16 cellular contexts compared by ENCODE assay signal in the genomic region with DNA sequence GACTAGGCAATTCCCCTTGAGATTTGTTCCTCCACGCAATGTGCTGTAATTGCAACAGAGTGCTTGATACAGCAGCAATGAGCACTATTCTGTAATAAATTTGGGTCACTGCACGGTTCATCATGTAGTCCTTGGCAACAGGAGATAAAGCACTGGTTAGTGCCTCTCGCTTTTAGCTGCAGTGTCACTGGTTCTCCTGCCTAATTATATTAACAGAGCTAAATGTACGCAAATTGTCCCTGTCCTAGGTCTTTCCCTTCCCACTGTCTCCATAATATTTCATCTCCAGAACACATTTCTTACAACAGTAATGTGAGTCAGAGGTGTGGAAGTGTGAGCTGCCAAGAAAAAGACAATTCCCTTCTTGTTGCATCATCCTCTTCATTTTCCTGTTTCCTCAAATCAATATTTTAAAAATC.
DNase-seq lines count a peak whose midpoint lies in the region; ATAC-seq and TF ChIP-seq lines count a peak whose summit lies in the region.
"Had no signal": no experiment of that assay in that cellular context is flagged by ENCODE, and none has a peak within 500 bp of the region (broad histone marks: within the 10 kb centered on the region; RNA-seq: fewer than 3 reads in every experiment).

No MANE protein-coding gene starts in this region.

- H3K9ac ChIP-seq in fibroblast of lung (ENCODE audit: insufficient read depth, low read length): no peak overlapping the region

- H3K27me3 ChIP-seq in fibroblast of lung (ENCODE audit: control insufficient read depth, insufficient read depth, low read length): no peaks in the 10 kb centered on the region
- H3K27me3 ChIP-seq: spleen had no signal

- TF ChIP-seq CTCF in RWPE1 (conservative IDR thresholded peaks at IDR 0.05; ENCODE audit: low read depth): no peak
- no peak for TF ChIP-seq CTCF in fibroblast of lung (conservative IDR thresholded peaks at IDR 0.05 in 1 of 2, IDR thresholded peaks at IDR 0.05 in 1 of 2; ENCODE audit: low read depth in 1 of 2, low read length in 2 of 2)

- no peak for ATAC-seq in GM21717 (IDR thresholded peaks at IDR 0.05; ENCODE audit: unreplicated experiment)
- ATAC-seq in GM18520 (IDR thresholded peaks at IDR 0.05; ENCODE audit: unreplicated experiment): no peak
- ATAC-seq in GM21786 (IDR thresholded peaks at IDR 0.05; ENCODE audit: unreplicated experiment): no peak
- ATAC-seq: effector memory CD8-positive, alpha-beta T cell had no signal

- CTCF ChIA-PET in RWPE1 (lab: Yijun Ruan, JAX): interaction anchor here (0.7 kb wide), 1 partner anchor 8 kb away, joined by 3 read pairs; no protein-coding TSS in a partner anchor

- no peak overlapping the region for H2AFZ ChIP-seq in fibroblast of lung (ENCODE audit: low read length)

- POLR2A ChIA-PET in RWPE1 (lab: Yijun Ruan, JAX; ENCODE audit: low non-redundant PET): no interaction called here

- H3K27ac ChIP-seq in RWPE1: no peak overlapping the region
- H3K27ac ChIP-seq in fibroblast of lung (ENCODE audit: insufficient read depth, low read length): no peak overlapping the region
- H3K27ac ChIP-seq: HL-60, spleen had no signal

- no peaks in the 10 kb centered on the region for H3K36me3 ChIP-seq in fibroblast of lung (ENCODE audit: control insufficient read depth, insufficient read depth, low read length)
- H3K36me3 ChIP-seq: spleen had no signal

- H4K20me1 ChIP-seq in fibroblast of lung (ENCODE audit: control insufficient read depth, extremely low read depth, insufficient read depth, low read length): no peaks in the 10 kb centered on the region

- no peaks in the 10 kb centered on the region for H3K4me1 ChIP-seq in fibroblast of lung (ENCODE audit: control insufficient read depth, extremely low read depth, insufficient read depth, low read length)
- H3K4me1 ChIP-seq: spleen had no signal

- H3K79me2 ChIP-seq in fibroblast of lung (ENCODE audit: control insufficient read depth, insufficient read depth, low read length): no peaks in the 10 kb centered on the region

- no peak overlapping the region for H3K4me2 ChIP-seq in fibroblast of lung (ENCODE audit: extremely low read depth, insufficient read depth, low read length)

- no peaks in the 10 kb centered on the region for H3K9me3 ChIP-seq in fibroblast of lung (ENCODE audit: control insufficient read depth, insufficient read depth, low read depth, low read length)
- H3K9me3 ChIP-seq: spleen had no signal

- DNase-seq in GM04503 (ENCODE audit: low read depth) (peak; percentile 40), RWPE1 (ENCODE audit: low spot score) (peak; percentile 76), fibroblast of lung (ENCODE audit: low read depth in 2 of 2) (peak; percentile 75 to 84), retina (peak; percentile 47), amniotic stem cell (lab: John Stamatoyannopoulos, UW) (no peak)
- DNase-seq: activated CD4-positive, alpha-beta T cell treated with anti-CD3 and anti-CD28 coated beads, Interleukin-2, amount 50 U/mL, for 48 hours; activated naive CD4-positive, alpha-beta T cell treated with anti-CD3 and anti-CD28 coated beads, Interleukin-2, amount 50 U/mL, for 16 hours; DMS53; effector memory CD8-positive, alpha-beta T cell; naive B cell; NCI-H1105; spleen had no signal

- H3K4me3 ChIP-seq in fibroblast of lung (replicated peaks in 1 of 4; ENCODE audit: control extremely low read depth in 1 of 4, insufficient read depth in 1 of 4, low read depth in 3 of 4, low read length in 4 of 4): no peak overlapping the region
- H3K4me3 ChIP-seq: spleen had no signal
